1 cellular context compared by ENCODE assay signal in genomic region chr14:34078117-34078743, GRCh38.
A peak's percentile ranks its signal among the peaks of the same experiment; 100 is the strongest.
TF ChIP-seq lines count a peak whose summit lies in the region.

No MANE protein-coding gene starts in this region.

TF ChIP-seq in HepG2, 621 proteins besides CTCF, POLR2A, EP300 and RAD21 (continued from another document):
- TF ChIP-seq NFAT5 (CRISPR knock-in tag; IDR thresholded peaks at IDR 0.05) = no peak
- no peak for TF ChIP-seq ZSCAN25 (CRISPR knock-in tag; IDR thresholded peaks at IDR 0.05)
- no peak for TF ChIP-seq ARID4A (CRISPR knock-in tag; IDR thresholded peaks at IDR 0.05; ENCODE audit: borderline replicate concordance)
- no peak for TF ChIP-seq MXI1 (IDR thresholded peaks at IDR 0.05; ENCODE audit: borderline replicate concordance, low read depth, low read length)
- TF ChIP-seq ATAD3A (CRISPR knock-in tag; IDR thresholded peaks at IDR 0.05) = no peak
- no peak for TF ChIP-seq ZBTB10 (CRISPR knock-in tag; IDR thresholded peaks at IDR 0.05; ENCODE audit: borderline replicate concordance)
- TF ChIP-seq MAFK (conservative IDR thresholded peaks at IDR 0.05 in 1 of 2, IDR thresholded peaks at IDR 0.05 in 1 of 2; ENCODE audit: low read length in 2 of 2) = peak; percentile 73 to 75
- TF ChIP-seq NCOA2 (CRISPR knock-in tag; IDR thresholded peaks at IDR 0.05) = no peak
- TF ChIP-seq ZNF615 (CRISPR knock-in tag; IDR thresholded peaks at IDR 0.05; ENCODE audit: borderline replicate concordance) = no peak
- no peak for TF ChIP-seq ZNF263 (CRISPR knock-in tag; IDR thresholded peaks at IDR 0.05)
